Comparison of ENCODE assay signal across 22 cellular contexts in the genomic region with DNA sequence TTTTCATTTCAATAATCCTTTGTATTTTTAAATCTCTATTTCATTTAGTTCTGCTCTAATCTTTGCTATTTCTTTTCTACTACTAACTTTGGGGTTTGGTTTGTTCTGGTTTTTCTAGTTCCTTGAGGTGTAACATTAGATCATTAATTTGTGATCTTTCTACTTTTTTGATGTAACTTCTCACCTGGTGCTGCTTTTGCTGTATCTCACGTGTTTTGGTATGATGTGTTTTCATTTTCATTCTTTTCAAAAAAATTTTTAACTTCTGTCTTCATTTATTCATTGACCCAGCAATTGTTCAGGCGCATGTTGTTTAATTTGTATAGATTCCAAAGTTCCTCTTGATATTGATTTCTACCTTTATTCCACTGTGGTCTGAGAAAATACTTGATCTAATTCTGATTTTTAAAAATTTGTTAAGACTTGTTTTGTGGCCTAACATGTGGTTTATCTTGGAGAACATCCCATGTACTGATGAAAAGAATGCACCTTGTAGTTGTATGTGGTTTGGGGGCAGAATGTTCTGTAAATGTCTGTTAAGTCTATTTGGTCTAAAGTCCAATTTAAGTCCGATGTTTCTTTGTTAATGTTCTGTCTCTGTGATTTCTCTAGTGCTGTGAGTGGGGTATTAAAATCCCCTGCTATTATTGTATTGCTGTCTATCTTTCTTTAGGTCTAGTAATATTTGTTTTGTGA. TPM values are rescaled to one million over a fixed set of nuclear protein-coding genes. Genes with fewer than 3 reads are reported as not detected.
A peak's percentile ranks its signal among the peaks of the same experiment; 100 is the strongest.
DNase-seq lines count a peak whose midpoint lies in the region; ATAC-seq and TF ChIP-seq lines count a peak whose summit lies in the region.
"Had no signal": no experiment of that assay in that cellular context is flagged by ENCODE, and none has a peak within 500 bp of the region (broad histone marks: within the 10 kb centered on the region; RNA-seq: fewer than 3 reads in every experiment).

No MANE protein-coding gene starts in this region.

- no peak overlapping the region for H3K4me3 Mint-ChIP-seq in activated CD8-positive, alpha-beta T cell treated with anti-CD3 and anti-CD28 coated beads, Interleukin-2, amount 10 ng/mL, durations not matched to agents 7 days and 5 days
- H3K4me3 Mint-ChIP-seq in activated CD8-positive, alpha-beta T cell treated with anti-CD3 and anti-CD28 coated beads for 36 hours: no peak overlapping the region
- H3K4me3 Mint-ChIP-seq: mesothelial cell of epicardium, neural progenitor cell had no signal

- peaks cover 72% of the 10 kb centered on the region for H3K4me1 Mint-ChIP-seq in activated CD8-positive, alpha-beta T cell treated with anti-CD3 and anti-CD28 coated beads, Interleukin-2, amount 10 ng/mL, durations not matched to agents 7 days and 5 days (ENCODE audit: low read depth)
- peaks cover 57% of the 10 kb centered on the region for H3K4me1 Mint-ChIP-seq in activated CD8-positive, alpha-beta T cell treated with anti-CD3 and anti-CD28 coated beads for 36 hours (ENCODE audit: low read depth)
- H3K4me1 Mint-ChIP-seq: mesothelial cell of epicardium, neural progenitor cell had no signal

- H3K9me3 Mint-ChIP-seq in activated CD8-positive, alpha-beta T cell treated with anti-CD3 and anti-CD28 coated beads, Interleukin-2, amount 10 ng/mL, durations not matched to agents 7 days and 5 days (ENCODE audit: insufficient read depth): peaks cover 12% of the 10 kb centered on the region
- H3K9me3 Mint-ChIP-seq in activated CD8-positive, alpha-beta T cell treated with anti-CD3 and anti-CD28 coated beads for 36 hours: peaks cover 12% of the 10 kb centered on the region

- no TSS peak for BruUV-seq in mammary epithelial cell (replicated peaks; lab: Mats Ljungman, UMichigan)

- H3K36me3 Mint-ChIP-seq in activated CD8-positive, alpha-beta T cell treated with anti-CD3 and anti-CD28 coated beads, Interleukin-2, amount 10 ng/mL, durations not matched to agents 7 days and 5 days (ENCODE audit: low read depth): peaks cover 22% of the 10 kb centered on the region
- peaks cover 7% of the 10 kb centered on the region for H3K36me3 Mint-ChIP-seq in activated CD8-positive, alpha-beta T cell treated with anti-CD3 and anti-CD28 coated beads for 36 hours (ENCODE audit: low read depth)
- H3K36me3 Mint-ChIP-seq: neural progenitor cell had no signal

- H3K9me3 ChIP-seq in mammary epithelial cell (replicated peaks; ENCODE audit: insufficient read depth, low read length) (peaks cover 9% of the 10 kb centered on the region), Karpas-422 (ENCODE audit: low read length) (no peaks in the 10 kb centered on the region)
- H3K9me3 ChIP-seq: gastrocnemius medialis, testis had no signal

- DNase-seq in activated CD8-positive, alpha-beta T cell treated with anti-CD3 and anti-CD28 coated beads, Interleukin-2, amount 10 ng/mL, durations not matched to agents 7 days and 5 days: no peak
- DNase-seq in activated CD8-positive, alpha-beta T cell treated with anti-CD3 and anti-CD28 coated beads for 36 hours: no peak
- DNase-seq in mammary epithelial cell (peak; percentile 62), renal cortical epithelial cell (ENCODE audit: low read depth) (peak; percentile 69), middle frontal gyrus (ENCODE audit: extremely low spot score, low spot score) (no peak), Karpas-422 (no peak)
- DNase-seq: activated CD4-positive, alpha-beta T cell treated with anti-CD3 and anti-CD28 coated beads, Interleukin-2, amount 50 U/mL, for 1 hour; activated naive CD4-positive, alpha-beta T cell; erythroblast; gastrocnemius medialis; GOT3; NCI-H1105 treated with DMSO at 0.1 percent for 48 hours; NCI-H2107; NCI-H510A treated with DMSO at 0.1 percent for 48 hours; stimulated activated CD4-positive, alpha-beta T cell treated with anti-CD3 and anti-CD28 coated beads, Interleukin-12 subunit alpha, Interleukin-12 subunit beta, amount 100 ng/mL, for 4 hours; stimulated activated CD8-positive, alpha-beta memory T cell treated with anti-CD3 and anti-CD28 coated beads, Interleukin-4, amount 100 ng/mL, for 48 hours; testis had no signal

- dilution Hi-C loops in mammary epithelial cell (cut with HindIII; ENCODE audit: low sequenced_read_pairs): no loop called here

- peak overlapping the region; percentile 17 for H3K9ac ChIP-seq in KMS-11
- no peak overlapping the region for H3K9ac ChIP-seq in mammary epithelial cell (ENCODE audit: insufficient read depth, low read length)
- no peak overlapping the region for H3K9ac ChIP-seq in Karpas-422 (ENCODE audit: low read length)
- H3K9ac ChIP-seq: neural progenitor cell had no signal

- no peak for ATAC-seq in activated CD8-positive, alpha-beta T cell treated with anti-CD3 and anti-CD28 coated beads, Interleukin-2, amount 10 ng/mL, durations not matched to agents 7 days and 5 days
- ATAC-seq in activated CD8-positive, alpha-beta T cell treated with anti-CD3 and anti-CD28 coated beads for 36 hours: no peak
- no peak for ATAC-seq in GM21723 (IDR thresholded peaks at IDR 0.05; ENCODE audit: unreplicated experiment)
- ATAC-seq: gastrocnemius medialis had no signal

- H3K27me3 Mint-ChIP-seq in activated CD8-positive, alpha-beta T cell treated with anti-CD3 and anti-CD28 coated beads, Interleukin-2, amount 10 ng/mL, durations not matched to agents 7 days and 5 days (ENCODE audit: low read depth): no peaks in the 10 kb centered on the region
- no peaks in the 10 kb centered on the region for H3K27me3 Mint-ChIP-seq in activated CD8-positive, alpha-beta T cell treated with anti-CD3 and anti-CD28 coated beads for 36 hours

- H3K79me2 ChIP-seq in KMS-11 (ENCODE audit: insufficient read depth, low read depth) (0 out of 2 replicates have a peak, but pooled peaks cover 5% of the 10 kb centered on the region), mammary epithelial cell (ENCODE audit: insufficient read depth, low read length) (no peaks in the 10 kb centered on the region), Karpas-422 (ENCODE audit: low read length) (no peaks in the 10 kb centered on the region)

- no peak overlapping the region for H3K4me3 ChIP-seq in KMS-11 (IDR thresholded peaks at IDR 0.05; ENCODE audit: insufficient read depth, low read depth, low read length)
- no peak overlapping the region for H3K4me3 ChIP-seq in mammary epithelial cell (replicated peaks in 1 of 3; ENCODE audit: insufficient read depth in 1 of 3, low read depth in 2 of 3, low read length in 3 of 3)
- no peak overlapping the region for H3K4me3 ChIP-seq in Karpas-422 (ENCODE audit: low read length)
- H3K4me3 ChIP-seq: gastrocnemius medialis, neural progenitor cell, testis had no signal

- 7% methylated on average over 3 of the region's 3 CpGs for WGBS in mammary epithelial cell (ENCODE audit: low coverage, missing lambda C conversion rate)

- peak overlapping the region; percentile 8 for H3K27ac Mint-ChIP-seq in activated CD8-positive, alpha-beta T cell treated with anti-CD3 and anti-CD28 coated beads, Interleukin-2, amount 10 ng/mL, durations not matched to agents 7 days and 5 days
- H3K27ac Mint-ChIP-seq in activated CD8-positive, alpha-beta T cell treated with anti-CD3 and anti-CD28 coated beads for 36 hours: no peak overlapping the region
- H3K27ac Mint-ChIP-seq: mesothelial cell of epicardium, neural progenitor cell had no signal

- POLR2A ChIA-PET in activated CD8-positive, alpha-beta T cell treated with anti-CD3 and anti-CD28 coated beads, Interleukin-2, amount 10 ng/mL, durations not matched to agents 7 days and 5 days (lab: Charles Lee): interaction anchor here (0.8 to 6.3 kb wide), 2 partner anchors 17 kb away, joined by 5 to 85 read pairs; a partner anchor contains a TSS
- POLR2A ChIA-PET in activated CD8-positive, alpha-beta T cell treated with anti-CD3 and anti-CD28 coated beads for 36 hours (lab: Charles Lee): interaction anchor here (2.0 kb wide), 1 partner anchor 17 kb away, joined by 6 read pairs; a partner anchor contains a TSS

- H3K27ac ChIP-seq in KMS-11 (peak overlapping the region; percentile 64), mammary epithelial cell (ENCODE audit: insufficient read depth, low read depth, low read length) (no peak overlapping the region), Karpas-422 (ENCODE audit: low read length) (no peak overlapping the region)
- H3K27ac ChIP-seq: C4-2B, gastrocnemius medialis, neural progenitor cell, testis had no signal

- H2AFZ ChIP-seq in KMS-11 (ENCODE audit: low read depth) (peak overlapping the region; percentile 36), mammary epithelial cell (ENCODE audit: low read depth, low read length) (no peak overlapping the region), Karpas-422 (ENCODE audit: low read length) (no peak overlapping the region)
- H2AFZ ChIP-seq: neural progenitor cell had no signal

- no peaks in the 10 kb centered on the region for H4K20me1 ChIP-seq in KMS-11 (ENCODE audit: insufficient read depth)
- no peaks in the 10 kb centered on the region for H4K20me1 ChIP-seq in mammary epithelial cell (ENCODE audit: insufficient read depth, low read length)
- no peaks in the 10 kb centered on the region for H4K20me1 ChIP-seq in Karpas-422 (ENCODE audit: insufficient read depth, low read depth, low read length)

- no peaks in the 10 kb centered on the region for H3K9me2 ChIP-seq in Karpas-422 (replicated peaks; ENCODE audit: insufficient read depth, low read length)

- CTCF ChIA-PET in activated CD8-positive, alpha-beta T cell treated with anti-CD3 and anti-CD28 coated beads, Interleukin-2, amount 10 ng/mL, durations not matched to agents 7 days and 5 days (lab: Charles Lee): no interaction called here
- CTCF ChIA-PET in activated CD8-positive, alpha-beta T cell treated with anti-CD3 and anti-CD28 coated beads for 36 hours (lab: Charles Lee): interaction anchor here (0.8 to 1.5 kb wide), 4 partner anchors 110 to 215 kb away, joined by 3 read pairs; no protein-coding TSS in a partner anchor
- CTCF ChIA-PET in mammary epithelial cell (lab: Charles Lee; ENCODE audit: low non-redundant PET): no interaction called here

- no peak for TF ChIP-seq CTCF in activated CD8-positive, alpha-beta T cell treated with anti-CD3 and anti-CD28 coated beads for 36 hours (IDR thresholded peaks at IDR 0.05)
- TF ChIP-seq CTCF in KMS-11 (conservative IDR thresholded peaks at IDR 0.05; ENCODE audit: low read depth, low read length) (no peak), mammary epithelial cell (conservative IDR thresholded peaks at IDR 0.05 in 1 of 2, IDR thresholded peaks at IDR 0.05 in 1 of 2; ENCODE audit: extremely low read depth in 1 of 2, insufficient read depth in 1 of 2, low read depth in 1 of 2, low read length in 2 of 2) (no peak)

- H3K4me2 ChIP-seq in KMS-11 (peak overlapping the region; percentile 67), mammary epithelial cell (ENCODE audit: insufficient read depth, low read depth, low read length) (peak overlapping the region; percentile 48), Karpas-422 (ENCODE audit: low read depth, low read length, poor library complexity, severe bottlenecking) (no peak overlapping the region)
- H3K4me2 ChIP-seq: neural progenitor cell had no signal

- intact Hi-C loops in activated CD8-positive, alpha-beta T cell treated with anti-CD3 and anti-CD28 coated beads for 36 hours (cut with micrococcal nuclease): loop anchor here (5.0 kb wide), 1 partner anchor 37 kb away; no protein-coding TSS in a partner anchor
- intact Hi-C loops in mammary epithelial cell (cut with micrococcal nuclease): no loop called here

- H3K27me3 ChIP-seq in KMS-11 (ENCODE audit: insufficient read depth, low read depth): no peaks in the 10 kb centered on the region
- no peaks in the 10 kb centered on the region for H3K27me3 ChIP-seq in mammary epithelial cell (ENCODE audit: insufficient read depth, low read length)
- no peaks in the 10 kb centered on the region for H3K27me3 ChIP-seq in Karpas-422 (ENCODE audit: low read length)
- H3K27me3 ChIP-seq: gastrocnemius medialis, neural progenitor cell, testis had no signal

- in situ Hi-C loops in mammary epithelial cell (cut with MboI; ENCODE audit: low sequenced_read_pairs in 2 of 2): no loop called here

- H3K36me3 ChIP-seq in KMS-11 (ENCODE audit: insufficient read depth): no peaks in the 10 kb centered on the region
- no peaks in the 10 kb centered on the region for H3K36me3 ChIP-seq in mammary epithelial cell (ENCODE audit: insufficient read depth, low read length)
- H3K36me3 ChIP-seq in Karpas-422 (ENCODE audit: insufficient read depth, low read length): no peaks in the 10 kb centered on the region
- H3K36me3 ChIP-seq: gastrocnemius medialis, neural progenitor cell had no signal

- H3K4me1 ChIP-seq in KMS-11 (ENCODE audit: low read depth, poor library complexity, severe bottlenecking) (peaks cover 98% of the 10 kb centered on the region), mammary epithelial cell (ENCODE audit: insufficient read depth, low read length) (peaks cover 11% of the 10 kb centered on the region), Karpas-422 (ENCODE audit: low read length) (peaks cover 35% of the 10 kb centered on the region)
- H3K4me1 ChIP-seq: gastrocnemius medialis, neural progenitor cell, testis had no signal

RNA-seq across cellular contexts. Expression of a gene that starts 17.3 kb away (rescaled TPM):
- total RNA-seq in activated CD8-positive, alpha-beta T cell treated with anti-CD3 and anti-CD28 coated beads, Interleukin-2, amount 10 ng/mL, durations not matched to agents 7 days and 5 days: 10 to 100 TPM; 52.7 to 57.1 TPM
- 10 to 100 TPM; 57.8 to 67.5 TPM for total RNA-seq in activated CD8-positive, alpha-beta T cell treated with anti-CD3 and anti-CD28 coated beads for 36 hours
- total RNA-seq in mammary epithelial cell: 10 to 100 TPM; 34.2 to 43.0 TPM
- 21.0 TPM for polyA plus RNA-seq in mammary epithelial cell
- polyA minus RNA-seq in mammary epithelial cell: 51.1 TPM
- total RNA-seq in renal cortical epithelial cell: 251 and 297 TPM in 2 replicates
- total RNA-seq in Karpas-422 (2014; rRNA removed; shearing (Covaris generic); ENCODE audit: low replicate concordance): 21.7 and 35.3 TPM in 2 replicates

RNA-seq across cellular contexts. Expression of a gene that starts 25.1 kb away (rescaled TPM):
- not detected for total RNA-seq in activated CD8-positive, alpha-beta T cell treated with anti-CD3 and anti-CD28 coated beads, Interleukin-2, amount 10 ng/mL, durations not matched to agents 7 days and 5 days
- total RNA-seq in activated CD8-positive, alpha-beta T cell treated with anti-CD3 and anti-CD28 coated beads for 36 hours: under 1 TPM; 0.34 to 0.59 TPM
- total RNA-seq in mammary epithelial cell (1 to 10 TPM in 1 of 2 donors, not detected in 1; 9.2 TPM), renal cortical epithelial cell (34.8 and 124 TPM in 2 replicates)
- polyA plus RNA-seq in mammary epithelial cell: not detected
- 11.6 TPM for polyA minus RNA-seq in mammary epithelial cell
- 0.40 and 0.48 TPM in 2 replicates for total RNA-seq in Karpas-422 (2014; rRNA removed; shearing (Covaris generic); ENCODE audit: low replicate concordance)

Comparison
In these comparisons a context has a peak if more than half of its experiments do, and no peak if none do; other contexts are left out.
1. DNase-seq: peak in mammary epithelial cell (single experiment) and renal cortical epithelial cell (single experiment); none in activated CD8-positive, alpha-beta T cell treated with anti-CD3 and anti-CD28 coated beads, Interleukin-2, amount 10 ng/mL, durations not matched to agents 7 days and 5 days (single experiment), activated CD8-positive, alpha-beta T cell treated with anti-CD3 and anti-CD28 coated beads for 36 hours (single experiment), middle frontal gyrus (single experiment) and Karpas-422 (single experiment).